In genomic region chr2:232573821-232574435, GRCh38 we compare ENCODE assay signal across 24 cellular contexts. TPM values are rescaled to one million over a fixed set of nuclear protein-coding genes. Genes with fewer than 3 reads are reported as not detected.
DNase-seq lines count a peak whose midpoint lies in the region; ATAC-seq and TF ChIP-seq lines count a peak whose summit lies in the region.
"Had no signal": no experiment of that assay in that cellular context is flagged by ENCODE, and none has a peak within 500 bp of the region (broad histone marks: within the 10 kb centered on the region; RNA-seq: fewer than 3 reads in every experiment).

No MANE protein-coding gene starts in this region.

- no peak for TF ChIP-seq POLR2A in tibial nerve (IDR thresholded peaks at IDR 0.05)

- H3K27me3 Mint-ChIP-seq in neural crest cell (ENCODE audit: low read depth): no peaks in the 10 kb centered on the region
- H3K27me3 Mint-ChIP-seq: activated T-helper 17 cell treated with anti-CD3 and anti-CD28 coated beads, Interleukin-2, amount 50 U/mL, for 72 hours; dendritic cell treated with granulocyte-macrophage colony-stimulating factor and Interleukin-4, amounts not matched to agents 40 ng/mL and 50 ng/mL, for 4 days; natural killer cell treated with Interleukin-12 subunit alpha and Interleukin-12 subunit beta and Interleukin-15 and Interleukin-18, amount 100 ng/mL, for 72 hours had no signal

- intact Hi-C loops in PC-3 (cut with micrococcal nuclease): no loop called here

- no peak for TF ChIP-seq EP300 in tibial nerve (IDR thresholded peaks at IDR 0.05)

- CTCF ChIA-PET in PC-3 (lab: Charles Lee): no interaction called here

- H3F3A ChIP-seq in PC-3 (ENCODE audit: low read length, unreplicated experiment): no peaks in the 10 kb centered on the region

- H3K4me2 ChIP-seq in PC-3 (ENCODE audit: low read length): no peak overlapping the region
- H3K4me2 ChIP-seq in hepatocyte: no peak overlapping the region

- H3K36me3 ChIP-seq in PC-3 (ENCODE audit: low read depth, low read length) (peaks cover 23% of the 10 kb centered on the region), hepatocyte (replicated peaks; ENCODE audit: insufficient read depth, low read depth) (no peaks in the 10 kb centered on the region), tibial nerve (peaks cover 0 to 89% (median 0%) of the 10 kb centered on the region in 3 donors)
- H3K36me3 ChIP-seq: breast epithelium had no signal

- H3K4me3 ChIP-seq in PC-3 (ENCODE audit: low read length) (no peak overlapping the region), hepatocyte (no peak overlapping the region), tibial nerve (no peak overlapping the region)
- H3K4me3 ChIP-seq: breast epithelium, testis had no signal

- H3K4me1 ChIP-seq in PC-3 (ENCODE audit: insufficient read depth, low read length): peaks cover 8% of the 10 kb centered on the region; the same call in 1 of the 2 replicates
- H3K4me1 ChIP-seq in hepatocyte (ENCODE audit: insufficient read depth): no peaks in the 10 kb centered on the region
- peaks cover 0 to 4% (median 0%) of the 10 kb centered on the region in 4 donors for H3K4me1 ChIP-seq in tibial nerve
- H3K4me1 ChIP-seq: breast epithelium, testis had no signal

- POLR2A ChIA-PET in PC-3 (lab: Charles Lee; ENCODE audit: unreplicated experiment): no interaction called here

- no peaks in the 10 kb centered on the region for H3K9me3 Mint-ChIP-seq in neural crest cell
- H3K9me3 Mint-ChIP-seq: activated T-helper 17 cell treated with anti-CD3 and anti-CD28 coated beads, Interleukin-2, amount 50 U/mL, for 72 hours; dendritic cell treated with granulocyte-macrophage colony-stimulating factor and Interleukin-4, amounts not matched to agents 40 ng/mL and 50 ng/mL, for 4 days; natural killer cell treated with Interleukin-12 subunit alpha and Interleukin-12 subunit beta and Interleukin-15 and Interleukin-18, amount 100 ng/mL, for 72 hours had no signal

- H3K9me3 ChIP-seq in PC-3 (ENCODE audit: low read length): no peaks in the 10 kb centered on the region
- no peaks in the 10 kb centered on the region for H3K9me3 ChIP-seq in hepatocyte (ENCODE audit: low read depth)
- H3K9me3 ChIP-seq in tibial nerve: no peaks in the 10 kb centered on the region
- H3K9me3 ChIP-seq: breast epithelium, testis had no signal

- DNase-seq in PC-3 (no peak), hepatocyte (ENCODE audit: low spot score) (no peak), neural crest cell (ENCODE audit: low read depth, low spot score) (no peak), substantia nigra (lab: John Stamatoyannopoulos, UW) (peak in 11 of 49 donors; percentile 10 to 55 (median 20)), MV-4-11 (lab: John Stamatoyannopoulos, UW) (no peak), tibial nerve (ENCODE audit: low spot score in 2 of 2) (no peak), T-helper 1 cell (no peak)
- DNase-seq: activated CD4-positive, alpha-beta T cell treated with anti-CD3 and anti-CD28 coated beads, Interleukin-2, amount 50 U/mL, for 1 hour; GDM1; hippocampal formation; KBM-7; mesenchymal stem cell; NCI-H187; NCI-H226; SIG-M5; testis had no signal

- H2AFZ ChIP-seq in PC-3 (ENCODE audit: low read length) (no peak overlapping the region), hepatocyte (no peak overlapping the region)

- WGBS in hepatocyte (ENCODE audit: low lambda C conversion rate, missing lambda C conversion rate): 98% methylated on average over 8 of the region's 8 CpGs
- 84 to 91% methylated on average over 8 of the region's 8 CpGs for WGBS in tibial nerve, 2 donors

- no peak; the same call in 1 of the 2 replicates for ATAC-seq in PC-3
- no peak for ATAC-seq in HG03571 (IDR thresholded peaks at IDR 0.05; ENCODE audit: unreplicated experiment)
- ATAC-seq: activated T-helper 17 cell treated with anti-CD3 and anti-CD28 coated beads, Interleukin-2, amount 50 U/mL, for 72 hours; natural killer cell treated with Interleukin-12 subunit alpha and Interleukin-12 subunit beta and Interleukin-15 and Interleukin-18, amount 100 ng/mL, for 72 hours had no signal

- H3K9me2 ChIP-seq in PC-3 (replicated peaks; ENCODE audit: low read length) (no peaks in the 10 kb centered on the region), hepatocyte (replicated peaks; ENCODE audit: insufficient read depth) (no peaks in the 10 kb centered on the region)

- BruUV-seq in PC-3 (replicated peaks; lab: Mats Ljungman, UMichigan): no TSS peak

- H3K79me2 ChIP-seq in PC-3 (ENCODE audit: low read length) (no peaks in the 10 kb centered on the region), hepatocyte (no peaks in the 10 kb centered on the region)

- H4K20me1 ChIP-seq in PC-3 (ENCODE audit: low read length) (no peaks in the 10 kb centered on the region), hepatocyte (ENCODE audit: insufficient read depth, poor library complexity, severe bottlenecking) (no peaks in the 10 kb centered on the region)

- peaks cover 10% of the 10 kb centered on the region for H3K36me3 Mint-ChIP-seq in neural crest cell (ENCODE audit: low read depth)

- H3K27ac Mint-ChIP-seq in neural crest cell (ENCODE audit: unreplicated experiment): peak overlapping the region; percentile 38
- H3K27ac Mint-ChIP-seq: activated T-helper 17 cell treated with anti-CD3 and anti-CD28 coated beads, Interleukin-2, amount 50 U/mL, for 72 hours; dendritic cell treated with granulocyte-macrophage colony-stimulating factor and Interleukin-4, amounts not matched to agents 40 ng/mL and 50 ng/mL, for 4 days; natural killer cell treated with Interleukin-12 subunit alpha and Interleukin-12 subunit beta and Interleukin-15 and Interleukin-18, amount 100 ng/mL, for 72 hours had no signal

- TF ChIP-seq CTCF in PC-3 (conservative IDR thresholded peaks at IDR 0.05; ENCODE audit: low read depth, low read length) (no peak), hepatocyte (IDR thresholded peaks at IDR 0.05; ENCODE audit: poor library complexity) (no peak), neural crest cell (conservative IDR thresholded peaks at IDR 0.05) (no peak), tibial nerve (IDR thresholded peaks at IDR 0.05) (no peak)

- H3K27ac ChIP-seq in PC-3 (ENCODE audit: low read length): peak overlapping the region; percentile 25
- H3K27ac ChIP-seq in hepatocyte: peak overlapping the region; percentile 77
- peak overlapping the region; percentile 72 for H3K27ac ChIP-seq in substantia nigra (ENCODE audit: low read depth, low read length, poor library complexity, severe bottlenecking)
- no peak overlapping the region for H3K27ac ChIP-seq in tibial nerve
- H3K27ac ChIP-seq: breast epithelium, testis had no signal

- no peaks in the 10 kb centered on the region for H3K27me3 ChIP-seq in PC-3 (ENCODE audit: low read length)
- no peaks in the 10 kb centered on the region for H3K27me3 ChIP-seq in hepatocyte
- H3K27me3 ChIP-seq in tibial nerve: no peaks in the 10 kb centered on the region
- H3K27me3 ChIP-seq: breast epithelium, testis had no signal

- H3K9ac ChIP-seq in PC-3 (ENCODE audit: low read length): no peak overlapping the region

- no peak overlapping the region for H3K4me3 Mint-ChIP-seq in neural crest cell
- H3K4me3 Mint-ChIP-seq: activated T-helper 17 cell treated with anti-CD3 and anti-CD28 coated beads, Interleukin-2, amount 50 U/mL, for 72 hours; CD14-positive monocyte; dendritic cell treated with granulocyte-macrophage colony-stimulating factor and Interleukin-4, amounts not matched to agents 40 ng/mL and 50 ng/mL, for 4 days; natural killer cell treated with Interleukin-12 subunit alpha and Interleukin-12 subunit beta and Interleukin-15 and Interleukin-18, amount 100 ng/mL, for 72 hours had no signal

- H3K4me1 Mint-ChIP-seq in neural crest cell: peaks cover 37% of the 10 kb centered on the region
- H3K4me1 Mint-ChIP-seq: activated T-helper 17 cell treated with anti-CD3 and anti-CD28 coated beads, Interleukin-2, amount 50 U/mL, for 72 hours; CD14-positive monocyte had no signal

RNA-seq across cellular contexts. Expression of gene EIF4E2, which starts 23.4 kb away (rescaled TPM):
- 53.9 and 55.1 TPM in 2 replicates for total RNA-seq in PC-3 (2014; rRNA removed)
- total RNA-seq in hepatocyte: 76.9 and 97.3 TPM in 2 replicates
- polyA plus RNA-seq in hepatocyte: 122 and 124 TPM in 2 replicates
- total RNA-seq in neural crest cell: 85.7 and 89.0 TPM in 2 replicates
- 10 to 100 TPM; 23.8 to 38.5 (median 27.8) TPM for total RNA-seq in tibial nerve

RNA-seq across cellular contexts. Expression of gene TIGD1, which starts 23.6 kb away (rescaled TPM):
- total RNA-seq in PC-3 (2014; rRNA removed): 5.9 and 6.3 TPM in 2 replicates
- total RNA-seq in hepatocyte: 8.7 and 9.1 TPM in 2 replicates
- 6.2 TPM in 2 replicates for polyA plus RNA-seq in hepatocyte
- 11.8 and 12.8 TPM in 2 replicates for total RNA-seq in neural crest cell
- total RNA-seq in tibial nerve: 1 to 10 TPM; 2.4 to 5.3 (median 4.2) TPM

RNA-seq across cellular contexts. Expression of gene CHRNG, which starts 34.4 kb away (rescaled TPM):
- total RNA-seq in PC-3 (2014; rRNA removed) (not detected in 2 replicates), hepatocyte (not detected in 2 replicates), neural crest cell (not detected in 2 replicates), tibial nerve (not detected)
- not detected in 2 replicates for polyA plus RNA-seq in hepatocyte
- total RNA-seq: activated T-helper 17 cell treated with anti-CD3 and anti-CD28 coated beads, Interleukin-2, amount 50 U/mL, for 72 hours; breast epithelium; natural killer cell treated with Interleukin-12 subunit alpha and Interleukin-12 subunit beta and Interleukin-15 and Interleukin-18, amount 100 ng/mL, for 72 hours; pulmonary artery endothelial cell; T-helper 1 cell treated with Interleukin-12 subunit alpha and Interleukin-12 subunit beta and Interleukin-4 antibody, amounts not matched to agents 30 ng/mL and 1 ng/mL, for 36 hours; testis had no signal
- polyA plus RNA-seq: CD14-positive monocyte had no signal

RNA-seq across cellular contexts. Expression of gene CHRND, which starts 48.0 kb away (rescaled TPM):
- total RNA-seq in PC-3 (2014; rRNA removed): not detected in 2 replicates
- not detected in 2 replicates for total RNA-seq in hepatocyte
- not detected in 2 replicates for polyA plus RNA-seq in hepatocyte
- 4.1 and 5.8 TPM in 2 replicates for total RNA-seq in neural crest cell
- total RNA-seq in tibial nerve: not detected
- total RNA-seq: activated T-helper 17 cell treated with anti-CD3 and anti-CD28 coated beads, Interleukin-2, amount 50 U/mL, for 72 hours; breast epithelium; natural killer cell treated with Interleukin-12 subunit alpha and Interleukin-12 subunit beta and Interleukin-15 and Interleukin-18, amount 100 ng/mL, for 72 hours; pulmonary artery endothelial cell; T-helper 1 cell treated with Interleukin-12 subunit alpha and Interleukin-12 subunit beta and Interleukin-4 antibody, amounts not matched to agents 30 ng/mL and 1 ng/mL, for 36 hours had no signal
- polyA plus RNA-seq: CD14-positive monocyte had no signal

RNA-seq across cellular contexts. Expression of gene PRSS56, which starts 53.7 kb away (rescaled TPM):
- total RNA-seq in PC-3 (2014; rRNA removed) (not detected in 2 replicates), hepatocyte (not detected in 2 replicates), neural crest cell (52.4 and 54.2 TPM in 2 replicates), tibial nerve (not detected)
- not detected in 2 replicates for polyA plus RNA-seq in hepatocyte
- total RNA-seq: activated T-helper 17 cell treated with anti-CD3 and anti-CD28 coated beads, Interleukin-2, amount 50 U/mL, for 72 hours; breast epithelium; natural killer cell treated with Interleukin-12 subunit alpha and Interleukin-12 subunit beta and Interleukin-15 and Interleukin-18, amount 100 ng/mL, for 72 hours; pulmonary artery endothelial cell; T-helper 1 cell treated with Interleukin-12 subunit alpha and Interleukin-12 subunit beta and Interleukin-4 antibody, amounts not matched to agents 30 ng/mL and 1 ng/mL, for 36 hours had no signal
- polyA plus RNA-seq: CD14-positive monocyte had no signal

Comparison
In these comparisons a context has a peak if more than half of its experiments do, and no peak if none do; other contexts are left out.
1. H3K27ac ChIP-seq: peak in PC-3 (single experiment), hepatocyte (single experiment) and substantia nigra (single experiment); none in tibial nerve (0 of 4).